In genomic region chr3:79724206-79724605, GRCh38 we compare ENCODE assay signal across 14 cellular contexts. TPM values are rescaled to one million over a fixed set of nuclear protein-coding genes. Genes with fewer than 3 reads are reported as not detected.
DNase-seq lines count a peak whose midpoint lies in the region; ATAC-seq and TF ChIP-seq lines count a peak whose summit lies in the region.
"Had no signal": no experiment of that assay in that cellular context is flagged by ENCODE, and none has a peak within 500 bp of the region (broad histone marks: within the 10 kb centered on the region; RNA-seq: fewer than 3 reads in every experiment).

No MANE protein-coding gene starts in this region.

- no peak overlapping the region for H3K4ac ChIP-seq in H9 (ENCODE audit: low read depth, low read length)

- H3K27ac ChIP-seq in H9 (ENCODE audit: insufficient read length, low read depth, low read length): no peak overlapping the region
- no peak overlapping the region for H3K27ac ChIP-seq in endodermal cell (ENCODE audit: low read depth, low read length)
- H3K27ac ChIP-seq in right atrium auricular region: no peak overlapping the region
- H3K27ac ChIP-seq: gastroesophageal sphincter, GM23248 had no signal

- WGBS in H9 (ENCODE audit: extremely low coverage, insufficient read length, low lambda C conversion rate): no CpG with 5 or more reads among the region's 9 CpGs
- 74 to 76% methylated on average over 3 to 9 of the region's 9 CpGs for WGBS in endodermal cell (ENCODE audit: insufficient coverage in 1 of 2, insufficient read length in 1 of 2), 2 experiments

- no peak overlapping the region for H2AFZ ChIP-seq in H9 (ENCODE audit: low read length)
- H2AFZ ChIP-seq: GM23248 had no signal

- no peak overlapping the region for H2BK120ac ChIP-seq in H9 (ENCODE audit: low read depth, low read length, poor library complexity, severe bottlenecking)

- H3K14ac ChIP-seq in H9 (ENCODE audit: insufficient read depth, low read length): no peak overlapping the region

- no peaks in the 10 kb centered on the region for H3K79me1 ChIP-seq in H9 (ENCODE audit: insufficient read depth, low read depth, low read length, poor library complexity, severe bottlenecking)

- H2BK12ac ChIP-seq in H9 (ENCODE audit: insufficient read length, low read depth, low read length): no peak overlapping the region

- no peak overlapping the region for H3K18ac ChIP-seq in H9 (ENCODE audit: insufficient read length, low read depth, low read length)

- H3K27me3 ChIP-seq in H9 (ENCODE audit: insufficient read depth, low read length) (no peaks in the 10 kb centered on the region), endodermal cell (ENCODE audit: control insufficient read depth, insufficient read depth, low read length, poor library complexity, severe bottlenecking) (no peaks in the 10 kb centered on the region), right atrium auricular region (no peaks in the 10 kb centered on the region)
- H3K27me3 ChIP-seq: gastroesophageal sphincter had no signal

- H3K9me3 Mint-ChIP-seq in H9 (no peaks in the 10 kb centered on the region), endodermal cell (no peaks in the 10 kb centered on the region), neural crest cell (peaks cover 2% of the 10 kb centered on the region)

- no peak overlapping the region for H2AK5ac ChIP-seq in H9 (ENCODE audit: insufficient read length, low read length)

- H3K23ac ChIP-seq in H9 (ENCODE audit: insufficient read length, low read depth, low read length): no peak overlapping the region

- peak; percentile 58 for TF ChIP-seq CTCF in H9 (conservative IDR thresholded peaks at IDR 0.05)
- TF ChIP-seq CTCF in endodermal cell (conservative IDR thresholded peaks at IDR 0.05): peak; percentile 73
- TF ChIP-seq CTCF in neural crest cell (conservative IDR thresholded peaks at IDR 0.05): peak; percentile 38
- TF ChIP-seq CTCF in right atrium auricular region (IDR thresholded peaks at IDR 0.05): no peak

- ATAC-seq in HG02610 (IDR thresholded peaks at IDR 0.05; ENCODE audit: unreplicated experiment): no peak
- ATAC-seq: gastroesophageal sphincter; left colon; naive thymus-derived CD4-positive, alpha-beta T cell had no signal

- H4K91ac ChIP-seq in H9 (ENCODE audit: insufficient read length, low read depth, low read length): no peak overlapping the region

- no peak overlapping the region for H3K4me3 ChIP-seq in endodermal cell (ENCODE audit: low read length)
- H3K4me3 ChIP-seq in right atrium auricular region: no peak overlapping the region
- H3K4me3 ChIP-seq: gastroesophageal sphincter, GM23248 had no signal

- no peak overlapping the region for H3K9ac ChIP-seq in H9 (ENCODE audit: extremely low read depth, insufficient read length, low read length)
- no peak overlapping the region for H3K9ac ChIP-seq in endodermal cell (ENCODE audit: extremely low read depth, low read length, poor library complexity, severe bottlenecking)
- H3K9ac ChIP-seq: GM23248 had no signal

- H2BK20ac ChIP-seq in H9 (ENCODE audit: low read depth, low read length, poor library complexity, severe bottlenecking): no peak overlapping the region

- H3K27ac Mint-ChIP-seq in H9: no peak overlapping the region
- H3K27ac Mint-ChIP-seq in endodermal cell: no peak overlapping the region
- H3K27ac Mint-ChIP-seq in neural crest cell (ENCODE audit: unreplicated experiment): no peak overlapping the region
- H3K27ac Mint-ChIP-seq: CD8-positive, alpha-beta memory T cell; naive thymus-derived CD4-positive, alpha-beta T cell had no signal

- H4K20me1 ChIP-seq in H9 (ENCODE audit: control insufficient read depth, insufficient read depth, insufficient read length): no peaks in the 10 kb centered on the region

- H3K4me3 Mint-ChIP-seq in H9 (no peak overlapping the region), endodermal cell (no peak overlapping the region), neural crest cell (no peak overlapping the region)
- H3K4me3 Mint-ChIP-seq: CD8-positive, alpha-beta memory T cell; naive thymus-derived CD4-positive, alpha-beta T cell had no signal

- H3K4me1 ChIP-seq in H9 (ENCODE audit: insufficient read depth, low read length) (no peaks in the 10 kb centered on the region), endodermal cell (ENCODE audit: control insufficient read depth, insufficient read depth, low read length) (no peaks in the 10 kb centered on the region), right atrium auricular region (no peaks in the 10 kb centered on the region)
- H3K4me1 ChIP-seq: gastroesophageal sphincter had no signal

- no peaks in the 10 kb centered on the region for H3K36me3 ChIP-seq in endodermal cell (ENCODE audit: control insufficient read depth, insufficient read depth, low read length)
- no peaks in the 10 kb centered on the region for H3K36me3 ChIP-seq in right atrium auricular region
- H3K36me3 ChIP-seq: gastroesophageal sphincter had no signal

- H3K36me3 Mint-ChIP-seq in H9 (ENCODE audit: insufficient read depth in 1 of 3, low read depth in 3 of 3) (no peaks in the 10 kb centered on the region), endodermal cell (ENCODE audit: low read depth) (no peaks in the 10 kb centered on the region), neural crest cell (ENCODE audit: low read depth) (no peaks in the 10 kb centered on the region)
- H3K36me3 Mint-ChIP-seq: CD8-positive, alpha-beta memory T cell; naive thymus-derived CD4-positive, alpha-beta T cell had no signal

- H3T11ph ChIP-seq in H9 (ENCODE audit: low read length): no peak overlapping the region

- H3K23me2 ChIP-seq in H9 (ENCODE audit: insufficient read length, low read depth, low read length, poor library complexity, severe bottlenecking): no peaks in the 10 kb centered on the region

- H3K27me3 Mint-ChIP-seq in H9 (ENCODE audit: low read depth) (no peaks in the 10 kb centered on the region), endodermal cell (ENCODE audit: insufficient read depth) (no peaks in the 10 kb centered on the region), neural crest cell (ENCODE audit: low read depth) (no peaks in the 10 kb centered on the region)
- H3K27me3 Mint-ChIP-seq: CD8-positive, alpha-beta memory T cell; naive thymus-derived CD4-positive, alpha-beta T cell had no signal

- H3K4me1 Mint-ChIP-seq in H9 (peaks cover 11% of the 10 kb centered on the region in 2 experiments), endodermal cell (no peaks in the 10 kb centered on the region), neural crest cell (no peaks in the 10 kb centered on the region)
- H3K4me1 Mint-ChIP-seq: CD8-positive, alpha-beta memory T cell; naive thymus-derived CD4-positive, alpha-beta T cell had no signal

- no peak overlapping the region for H2BK15ac ChIP-seq in H9 (ENCODE audit: low read depth, low read length)

- peak; percentile 46 for DNase-seq in H9
- DNase-seq in NCI-H226: peak; percentile 2
- peak; percentile 77 for DNase-seq in endodermal cell
- no peak for DNase-seq in neural crest cell (ENCODE audit: low read depth, low spot score)
- no peak for DNase-seq in NCI-H128 (lab: John Stamatoyannopoulos, UW; ENCODE audit: unreplicated experiment)
- DNase-seq in DMS153 treated with DMSO at 0.1 percent for 48 hours (lab: John Stamatoyannopoulos, UW; ENCODE audit: unreplicated experiment): no peak
- DNase-seq in right atrium auricular region (ENCODE audit: low spot score): no peak
- DNase-seq: activated naive CD4-positive, alpha-beta T cell treated with anti-CD3 and anti-CD28 coated beads, Interleukin-2, amount 50 U/mL, for 16 hours; CD8-positive, alpha-beta memory T cell; GM23248; left colon; naive thymus-derived CD4-positive, alpha-beta T cell had no signal

- no peak overlapping the region for H4K5ac ChIP-seq in H9 (ENCODE audit: insufficient read length, low read depth, low read length)

- H2BK5ac ChIP-seq in H9 (ENCODE audit: insufficient read length, low read length): no peak overlapping the region

- no peaks in the 10 kb centered on the region for H3K79me2 ChIP-seq in H9 (ENCODE audit: insufficient read depth, low read length)

- no peaks in the 10 kb centered on the region for H3K9me3 ChIP-seq in H9 (ENCODE audit: control insufficient read depth, low read depth, low read length)
- no peaks in the 10 kb centered on the region for H3K9me3 ChIP-seq in endodermal cell (ENCODE audit: control insufficient read depth, low read length)
- no peaks in the 10 kb centered on the region for H3K9me3 ChIP-seq in right atrium auricular region
- H3K9me3 ChIP-seq: gastroesophageal sphincter had no signal

- no peak overlapping the region for H4K8ac ChIP-seq in H9 (replicated peaks; ENCODE audit: insufficient read length, low read depth, low read length)

- H3K4me2 ChIP-seq in H9 (ENCODE audit: insufficient read depth, insufficient read length, low read length): no peak overlapping the region

- no peak overlapping the region for H3K56ac ChIP-seq in H9 (ENCODE audit: insufficient read length, low read depth, low read length)

RNA-seq across cellular contexts. Expression of gene ROBO1, which starts 43.6 kb away (rescaled TPM):
- total RNA-seq in H9 (2021) (62.2 and 62.7 TPM in 2 replicates), endodermal cell (10 to 100 TPM; 74.8 to 75.9 TPM), neural crest cell (83.5 and 88.7 TPM in 2 replicates), right atrium auricular region (10 to 100 TPM in 1 of 2 donors, 1 to 10 TPM in 1; 7.6 to 19.7 TPM)
- 86.0 TPM for polyA plus RNA-seq in endodermal cell (2013, experiment 1 of 2)
- polyA plus RNA-seq in endodermal cell (2013, experiment 2 of 2): 78.9 TPM

Comparison
In these comparisons a context has a peak if more than half of its experiments do, and no peak if none do; other contexts are left out.
1. DNase-seq: peak in H9 (single experiment), NCI-H226 (single experiment) and endodermal cell (single experiment); none in neural crest cell (single experiment), NCI-H128 (single experiment), DMS153 treated with DMSO at 0.1 percent for 48 hours (single experiment) and right atrium auricular region (single experiment).
2. CTCF ChIP-seq: peak in H9 (single experiment), endodermal cell (single experiment) and neural crest cell (single experiment); none in right atrium auricular region (0 of 2).